21 cellular contexts compared by ENCODE assay signal in the genomic region with DNA sequence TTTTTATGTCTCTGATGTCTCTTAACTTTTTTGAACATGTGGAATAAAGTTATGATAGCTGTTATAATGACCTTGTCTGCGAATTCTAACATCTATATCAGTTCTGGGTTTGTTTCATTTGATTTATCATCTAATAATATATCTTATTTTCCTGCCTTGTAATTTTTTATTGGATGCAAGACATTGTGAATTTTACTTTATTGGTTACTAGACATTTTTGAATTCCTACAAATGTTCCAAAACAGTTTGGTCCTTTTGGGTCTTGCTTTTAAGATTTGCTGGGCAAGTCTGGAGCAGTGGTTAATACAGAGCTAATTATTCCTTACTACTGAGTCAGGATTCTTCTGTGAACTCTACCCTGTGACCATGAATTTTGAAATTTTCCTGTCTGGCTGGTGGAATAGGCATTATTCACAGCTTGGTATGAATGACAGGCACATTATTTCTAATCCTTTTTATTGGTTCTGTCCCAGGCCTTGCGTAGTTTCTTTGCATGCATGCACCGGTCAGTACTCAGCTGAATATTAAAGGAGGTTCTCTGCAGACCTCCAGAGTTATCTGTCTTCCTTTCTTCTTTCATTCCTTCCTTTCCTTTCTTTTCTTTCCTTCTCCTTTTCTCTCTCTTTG.
"Had no signal": no experiment of that assay in that cellular context is flagged by ENCODE, and none has a peak within 500 bp of the region (broad histone marks: within the 10 kb centered on the region; RNA-seq: fewer than 3 reads in every experiment).

No MANE protein-coding gene starts in this region.

- DNase-seq: activated CD4-positive, alpha-beta T cell treated with anti-CD3 and anti-CD28 coated beads, Interleukin-2, amount 50 U/mL, for 4 hours; activated CD4-positive, CD25-positive, alpha-beta regulatory T cell treated with anti-CD3 and anti-CD28 coated beads, Interleukin-2, amount 50 U/mL, for 72 hours; activated CD8-positive, alpha-beta memory T cell treated with anti-CD3 and anti-CD28 coated beads, Interleukin-2, amount 10 ng/mL, durations not matched to agents 7 days and 5 days; activated effector memory CD4-positive, alpha-beta T cell treated with anti-CD3 and anti-CD28 coated beads, Interleukin-2, amount 50 U/mL, for 16 hours; activated naive CD8-positive, alpha-beta T cell treated with anti-CD3 and anti-CD28 coated beads for 36 hours; activated T-cell treated with anti-CD3 and anti-CD28 coated beads, Interleukin-2, amount 50 U/mL, for 24 hours; effector memory CD8-positive, alpha-beta T cell; foreskin melanocyte; heart right ventricle; islet precursor cell; mammary epithelial cell; occipital lobe; stimulated activated CD4-positive, alpha-beta T cell treated with anti-CD3 and anti-CD28 coated beads, Interleukin-4, amount 100 ng/mL, for 4 hours; stomach; thyroid gland; uterus had no signal

- ATAC-seq: activated CD8-positive, alpha-beta memory T cell treated with anti-CD3 and anti-CD28 coated beads, Interleukin-2, amount 10 ng/mL, durations not matched to agents 7 days and 5 days; effector memory CD8-positive, alpha-beta T cell; left lobe of liver; natural killer cell treated with Interleukin-12 subunit alpha and Interleukin-12 subunit beta and Interleukin-15 and Interleukin-18, amount 100 ng/mL, for 72 hours had no signal

- FAIRE-seq: astrocyte had no signal

- H3K4me3 ChIP-seq: cardiac muscle cell, heart right ventricle, skin epidermis, stomach, thyroid gland, uterus had no signal

- H3K9me3 ChIP-seq: thyroid gland had no signal

- H3K27ac ChIP-seq: cardiac muscle cell, heart right ventricle, stomach, thyroid gland, uterus had no signal

- H3K4me1 ChIP-seq: uterus had no signal

- H3K36me3 ChIP-seq: uterus had no signal

- H3K27me3 ChIP-seq: cardiac muscle cell, heart right ventricle, stomach, thyroid gland, uterus had no signal
